ENCODE assay signal across 23 cellular contexts in the genomic region with DNA sequence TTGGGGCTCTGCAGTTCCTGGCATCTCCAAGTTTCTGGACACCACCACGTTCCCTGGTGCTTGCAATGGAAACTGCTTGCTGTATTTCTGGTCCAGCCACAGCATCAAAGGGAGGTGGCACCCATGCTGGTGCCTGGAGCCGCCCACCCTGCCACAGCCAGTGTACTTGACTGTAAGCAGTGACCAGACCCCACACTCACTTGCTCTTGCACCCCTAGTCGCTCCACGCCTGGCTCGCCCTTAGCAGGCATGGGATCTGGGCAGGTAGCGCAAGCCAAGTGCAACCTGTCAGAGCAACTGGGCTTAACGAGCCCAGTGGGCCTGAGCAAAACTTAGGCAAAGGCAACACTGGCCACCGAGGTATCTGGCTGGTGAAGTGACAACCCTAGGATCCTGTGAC.
DNase-seq lines count a peak whose midpoint lies in the region; ATAC-seq, FAIRE-seq and TF ChIP-seq lines count a peak whose summit lies in the region.
"Had no signal": no experiment of that assay in that cellular context is flagged by ENCODE, and none has a peak within 500 bp of the region (broad histone marks: within the 10 kb centered on the region; RNA-seq: fewer than 3 reads in every experiment).

No MANE protein-coding gene starts in this region.

- no peak overlapping the region for H4K8ac ChIP-seq in trophoblast cell (ENCODE audit: low read depth, low read length)

- no peak for TF ChIP-seq POLR2A in GM12892 (IDR thresholded peaks at IDR 0.05; ENCODE audit: low read depth, low read length)

- intact Hi-C loops in kidney (cut with DNase I), result no loop called here
- intact Hi-C loops in upper lobe of right lung (cut with DNase I), result no loop called here

- no peak overlapping the region for H2BK5ac ChIP-seq in trophoblast cell (ENCODE audit: low read depth, low read length, poor library complexity)

- no peak overlapping the region for H2BK12ac ChIP-seq in trophoblast cell (ENCODE audit: low read length)

- H3K9me3 ChIP-seq in Karpas-422 (ENCODE audit: low read length) (no peaks in the 10 kb centered on the region), kidney (ENCODE audit: control insufficient read depth in 1 of 2, low read length in 2 of 2) (no peaks in the 10 kb centered on the region), trophoblast cell (ENCODE audit: insufficient read depth, low read depth, low read length) (peaks cover 2% of the 10 kb centered on the region), upper lobe of right lung (no peaks in the 10 kb centered on the region)
- H3K9me3 ChIP-seq: HAP-1 had no signal

- no peak overlapping the region for H3K18ac ChIP-seq in trophoblast cell (ENCODE audit: low read length)

- H3K4me2 ChIP-seq in Karpas-422 (ENCODE audit: low read depth, low read length, poor library complexity, severe bottlenecking) (no peak overlapping the region), trophoblast cell (ENCODE audit: low read length) (no peak overlapping the region)
- H3K4me2 ChIP-seq: BLaER1 had no signal

- H2BK120ac ChIP-seq in trophoblast cell (ENCODE audit: insufficient read depth, low read length, poor library complexity), result no peak overlapping the region

- H3K4me1 ChIP-seq in Karpas-422 (ENCODE audit: low read length) (no peaks in the 10 kb centered on the region), kidney (ENCODE audit: control insufficient read depth in 1 of 2, insufficient read depth in 1 of 2, low read depth in 1 of 2, low read length in 2 of 2) (no peaks in the 10 kb centered on the region), trophoblast cell (ENCODE audit: control insufficient read depth in 1 of 2, insufficient read depth in 2 of 2, low read length in 2 of 2) (no peaks in the 10 kb centered on the region), upper lobe of right lung (no peaks in the 10 kb centered on the region)
- H3K4me1 ChIP-seq: BLaER1, HAP-1 had no signal

- H3K4ac ChIP-seq in trophoblast cell (ENCODE audit: low read depth, low read length), result no peak overlapping the region

- H3K14ac ChIP-seq in trophoblast cell (ENCODE audit: low read length), result no peak overlapping the region

- no peak overlapping the region for H3K23ac ChIP-seq in trophoblast cell (ENCODE audit: low read length)

- H4K20me1 ChIP-seq in Karpas-422 (ENCODE audit: insufficient read depth, low read depth, low read length), result no peaks in the 10 kb centered on the region
- H4K20me1 ChIP-seq: BLaER1 had no signal

- no peaks in the 10 kb centered on the region for H3K9me2 ChIP-seq in Karpas-422 (replicated peaks; ENCODE audit: insufficient read depth, low read length)

- FAIRE-seq in kidney (lab: Jason Lieb, UNC) (no peak), GM12892 (lab: Jason Lieb, UNC) (no peak)
- FAIRE-seq: A204.1, D721Med, GM12891, H54 had no signal

- no peak overlapping the region for H4K91ac ChIP-seq in trophoblast cell (ENCODE audit: low read depth, low read length)

- H3K79me2 ChIP-seq in Karpas-422 (ENCODE audit: low read length), result no peaks in the 10 kb centered on the region
- no peaks in the 10 kb centered on the region for H3K79me2 ChIP-seq in trophoblast cell (ENCODE audit: control insufficient read depth, insufficient read depth, low read length, poor library complexity)

- H3K27me3 ChIP-seq in Karpas-422 (ENCODE audit: low read length) (no peaks in the 10 kb centered on the region), trophoblast cell (ENCODE audit: insufficient read depth, low read length) (no peaks in the 10 kb centered on the region), upper lobe of right lung (no peaks in the 10 kb centered on the region)
- H3K27me3 ChIP-seq: BLaER1 had no signal

- H2AFZ ChIP-seq in Karpas-422 (ENCODE audit: low read length) (peak overlapping the region; percentile 63; the same call in 1 of the 2 replicates), trophoblast cell (ENCODE audit: insufficient read depth, low read length, poor library complexity) (no peak overlapping the region)

- ATAC-seq in upper lobe of right lung, result peak; percentile 30
- no peak for ATAC-seq in GM18520 (IDR thresholded peaks at IDR 0.05; ENCODE audit: unreplicated experiment)
- ATAC-seq: CD8-positive, alpha-beta T cell had no signal

- H3K9ac ChIP-seq in Karpas-422 (ENCODE audit: low read length), result no peak overlapping the region
- H3K9ac ChIP-seq in kidney (ENCODE audit: low read length in 2 of 2), result no peak overlapping the region
- H3K9ac ChIP-seq in trophoblast cell (ENCODE audit: low read length), result no peak overlapping the region
- H3K9ac ChIP-seq: BLaER1 had no signal

- TF ChIP-seq CTCF in kidney (IDR thresholded peaks at IDR 0.05; ENCODE audit: borderline replicate concordance, extremely low read depth, insufficient read depth) (no peak), upper lobe of right lung (IDR thresholded peaks at IDR 0.05) (no peak), GM10266 (IDR thresholded peaks at IDR 0.05; ENCODE audit: control insufficient read depth, insufficient read depth, low read depth, missing control alignments) (no peak)

- H4K12ac ChIP-seq in trophoblast cell (ENCODE audit: low read depth, low read length), result no peak overlapping the region

- H3K36me3 ChIP-seq in Karpas-422 (ENCODE audit: insufficient read depth, low read length), result no peaks in the 10 kb centered on the region
- H3K36me3 ChIP-seq in kidney (ENCODE audit: control insufficient read depth in 1 of 2, insufficient read depth in 2 of 2, low read length in 2 of 2), result no peaks in the 10 kb centered on the region
- no peaks in the 10 kb centered on the region for H3K36me3 ChIP-seq in trophoblast cell (ENCODE audit: control insufficient read depth in 1 of 2, insufficient read depth in 2 of 2, low read length in 2 of 2)
- H3K36me3 ChIP-seq in upper lobe of right lung, result no peaks in the 10 kb centered on the region
- H3K36me3 ChIP-seq: BLaER1, HAP-1 had no signal

- H2AK5ac ChIP-seq in trophoblast cell (ENCODE audit: low read length), result no peak overlapping the region

- DNase-seq in Karpas-422, result no peak
- peak; percentile 46 for DNase-seq in kidney
- no peak for DNase-seq in trophoblast cell
- DNase-seq in upper lobe of right lung, result no peak
- no peak for DNase-seq in GM10266 (ENCODE audit: extremely low spot score)
- DNase-seq in GM12892 (ENCODE audit: insufficient read length), result no peak
- DNase-seq: CD4-positive, CD25-positive, alpha-beta regulatory T cell; CD8-positive, alpha-beta T cell; DMS 273 treated with DMSO at 0.1 percent for 48 hours; DMS79; EL; GDM1; GOT3; HFFc6 had no signal

- WGBS in trophoblast cell (ENCODE audit: extremely low coverage, insufficient coverage, insufficient read length), result no CpG with 5 or more reads among the region's 8 CpGs

- H3K4me3 ChIP-seq in Karpas-422 (ENCODE audit: low read length) (no peak overlapping the region), kidney (ENCODE audit: low read length in 2 of 2) (no peak overlapping the region), trophoblast cell (ENCODE audit: low read depth, low read length) (peak overlapping the region; percentile 6), upper lobe of right lung (no peak overlapping the region)
- H3K4me3 ChIP-seq: BLaER1, HAP-1 had no signal

- H3K27ac ChIP-seq in Karpas-422 (ENCODE audit: low read length), result no peak overlapping the region
- no peak overlapping the region for H3K27ac ChIP-seq in kidney (ENCODE audit: low read depth in 2 of 2, low read length in 2 of 2)
- no peak overlapping the region for H3K27ac ChIP-seq in trophoblast cell (ENCODE audit: low read depth, low read length)
- no peak overlapping the region for H3K27ac ChIP-seq in upper lobe of right lung
- H3K27ac ChIP-seq: 22Rv1, BLaER1, C4-2B had no signal

- no peaks in the 10 kb centered on the region for H3K79me1 ChIP-seq in trophoblast cell (ENCODE audit: low read length)
